Comparison of ENCODE assay signal across 8 cellular contexts in genomic region chr2:10864888-10865551, GRCh38. TPM values are rescaled to one million over a fixed set of nuclear protein-coding genes. Genes with fewer than 3 reads are reported as not detected.
DNase-seq lines count a peak whose midpoint lies in the region; ATAC-seq and TF ChIP-seq lines count a peak whose summit lies in the region.

No MANE protein-coding gene starts in this region.

- TF ChIP-seq CTCF in A673 (conservative IDR thresholded peaks at IDR 0.05; ENCODE audit: low read depth, low read length) (0 out of 2 replicates have a peak, but pooled peaks have one; percentile 18), mucosa of descending colon (IDR thresholded peaks at IDR 0.05) (no peak)

- no peak overlapping the region for H3K9ac ChIP-seq in muscle layer of colon (ENCODE audit: low read length)

- H3K4me1 ChIP-seq in A673 (ENCODE audit: insufficient read depth, low read length, poor library complexity, severe bottlenecking) (no peaks in the 10 kb centered on the region), muscle layer of colon (ENCODE audit: insufficient read depth, low read length) (peaks cover 53% of the 10 kb centered on the region), mucosa of descending colon (ENCODE audit: low read depth) (no peaks in the 10 kb centered on the region)

- H3K36me3 ChIP-seq in A673 (ENCODE audit: insufficient read depth, low read length, poor library complexity, severe bottlenecking) (no peaks in the 10 kb centered on the region), muscle layer of colon (ENCODE audit: insufficient read depth, low read length) (no peaks in the 10 kb centered on the region), mucosa of descending colon (ENCODE audit: low read depth) (no peaks in the 10 kb centered on the region)

- no peaks in the 10 kb centered on the region for H3K27me3 ChIP-seq in A673 (replicated peaks; ENCODE audit: insufficient read depth, low read depth, low read length, poor library complexity)
- no peaks in the 10 kb centered on the region for H3K27me3 ChIP-seq in muscle layer of colon (ENCODE audit: control insufficient read depth in 1 of 2, insufficient read depth in 2 of 2, low read length in 2 of 2)

- peak; percentile 90 for ATAC-seq in GM18511 (IDR thresholded peaks at IDR 0.05; ENCODE audit: unreplicated experiment)
- peak; percentile 92 for ATAC-seq in HG02840 (IDR thresholded peaks at IDR 0.05; ENCODE audit: low FRiP score, unreplicated experiment)
- no peak for ATAC-seq in mucosa of descending colon

- no peak overlapping the region for H3K27ac ChIP-seq in A673 (ENCODE audit: low read depth, low read length, poor library complexity, severe bottlenecking)
- peak overlapping the region; percentile 42 for H3K27ac ChIP-seq in muscle layer of colon (ENCODE audit: low read depth, low read length)

- no peak for DNase-seq in A673 (ENCODE audit: low spot score)
- peak; percentile 92 for DNase-seq in RPMI8226
- no peak for DNase-seq in DMS153 (lab: John Stamatoyannopoulos, UW)
- DNase-seq in NCI-H524 (lab: John Stamatoyannopoulos, UW), result no peak
- no peak for DNase-seq in mucosa of descending colon

- H3K4me3 ChIP-seq in A673 (ENCODE audit: low read depth, low read length, poor library complexity, severe bottlenecking) (no peak overlapping the region), muscle layer of colon (ENCODE audit: low read depth in 1 of 2, low read length in 2 of 2) (no peak overlapping the region), mucosa of descending colon (no peak overlapping the region)

- POLR2A ChIA-PET in A673 (lab: Charles Lee; ENCODE audit: low non-redundant PET), result no interaction called here

- H3K9me3 ChIP-seq in A673 (ENCODE audit: low read depth, low read length, poor library complexity, severe bottlenecking) (no peaks in the 10 kb centered on the region), muscle layer of colon (ENCODE audit: low read length) (no peaks in the 10 kb centered on the region), mucosa of descending colon (no peaks in the 10 kb centered on the region)

- BruUV-seq in A673 (replicated peaks; lab: Mats Ljungman, UMichigan), result no TSS peak

- CTCF ChIA-PET in A673 (lab: Charles Lee), result interaction anchor here (0.6 kb wide), 1 partner anchor 21 kb away, joined by 7 read pairs; no protein-coding TSS in a partner anchor

- intact Hi-C loops in A673 (cut with micrococcal nuclease; ENCODE audit: unreplicated experiment), result no loop called here
- intact Hi-C loops in mucosa of descending colon (cut with DNase I, micrococcal nuclease), result no loop called here

RNA-seq across cellular contexts. Expression of gene KCNF1, which starts 46.7 kb away (rescaled TPM):
- total RNA-seq in A673 (2021) (0.32 and 0.70 TPM in 2 replicates), mucosa of descending colon (under 1 TPM; 0.32 to 0.99 (median 0.78) TPM)

RNA-seq across cellular contexts. Expression of gene PDIA6, which starts 52.4 kb away (rescaled TPM):
- total RNA-seq in A673 (2021) (314 and 316 TPM in 2 replicates), mucosa of descending colon (100 to 1,000 TPM; 121 to 168 (median 126) TPM)
